Comparison of ENCODE assay signal across 17 cellular contexts in genomic region chr1:38772026-38772425, GRCh38.
DNase-seq lines count a peak whose midpoint lies in the region; ATAC-seq and TF ChIP-seq lines count a peak whose summit lies in the region.
"Had no signal": no experiment of that assay in that cellular context is flagged by ENCODE, and none has a peak within 500 bp of the region (broad histone marks: within the 10 kb centered on the region; RNA-seq: fewer than 3 reads in every experiment).

No MANE protein-coding gene starts in this region.

- H3K14ac ChIP-seq in IMR-90 (replicated peaks; ENCODE audit: low read depth, low read length) (no peak overlapping the region), neuronal stem cell (ENCODE audit: low read length) (no peak overlapping the region)

- no peak overlapping the region for H3K4me3 Mint-ChIP-seq in endodermal cell
- H3K4me3 Mint-ChIP-seq: CD4-positive, alpha-beta memory T cell had no signal

- POLR2A ChIA-PET in IMR-90 (lab: Charles Lee; ENCODE audit: unreplicated experiment) (no interaction called here), OCI-LY7 (lab: Charles Lee) (no interaction called here)

- H3K4me2 ChIP-seq in BLaER1 treated with 17β-estradiol and CSF1 and Interleukin-3, amounts not matched to agents 10 nM and 100 nM = peak overlapping the region in 8 of 11 experiments; percentile 24 to 58 (median 38); a peak in 9 of 22 replicates
- H3K4me2 ChIP-seq in IMR-90 (ENCODE audit: low read depth, low read length) (no peak overlapping the region), neuronal stem cell (ENCODE audit: insufficient read depth, low read length, poor library complexity, severe bottlenecking) (no peak overlapping the region), OCI-LY7 (ENCODE audit: low read length) (no peak overlapping the region)

- H2AFZ ChIP-seq in IMR-90 (replicated peaks; ENCODE audit: low read length, poor library complexity) = no peak overlapping the region
- H2AFZ ChIP-seq in neuronal stem cell (ENCODE audit: low read length) = no peak overlapping the region
- H2AFZ ChIP-seq in OCI-LY7 (ENCODE audit: low read length) = no peak overlapping the region

- no peak overlapping the region for H2BK12ac ChIP-seq in neuronal stem cell (ENCODE audit: low read length)

- in situ Hi-C loops in IMR-90 (cut with MboI; ENCODE audit: low sequenced_read_pairs) = no loop called here

- H2BK15ac ChIP-seq in IMR-90 (ENCODE audit: low read depth, low read length) (no peak overlapping the region), neuronal stem cell (ENCODE audit: low read length) (peak overlapping the region; percentile 94)

- no peak overlapping the region for H4K5ac ChIP-seq in IMR-90 (ENCODE audit: low read depth, low read length)

- H3K18ac ChIP-seq in IMR-90 (ENCODE audit: low read depth, low read length) (no peak overlapping the region), neuronal stem cell (ENCODE audit: low read length) (peak overlapping the region; percentile 72)

- H3K9me1 ChIP-seq in IMR-90 (ENCODE audit: insufficient read depth, low read length) = no peaks in the 10 kb centered on the region

- no peak overlapping the region for H2BK20ac ChIP-seq in IMR-90 (ENCODE audit: low read depth, low read length)

- no peaks in the 10 kb centered on the region for H3K27me3 ChIP-seq in BLaER1 treated with 17β-estradiol and CSF1 and Interleukin-3, amounts not matched to agents 10 nM and 100 nM
- H3K27me3 ChIP-seq in IMR-90 (ENCODE audit: control insufficient read depth, insufficient read depth, low read length) = peaks cover 2% of the 10 kb centered on the region; the same call in 1 of the 2 replicates
- peaks cover 43% of the 10 kb centered on the region for H3K27me3 ChIP-seq in endodermal cell (ENCODE audit: control insufficient read depth, insufficient read depth, low read length, poor library complexity, severe bottlenecking)
- H3K27me3 ChIP-seq in neuronal stem cell (ENCODE audit: control insufficient read depth in 3 of 3, insufficient read depth in 3 of 3, low read depth in 1 of 3, low read length in 3 of 3) = peaks cover 0 to 15% (median 0%) of the 10 kb centered on the region in 3 experiments

- H3K36me3 ChIP-seq in BLaER1 treated with 17β-estradiol and CSF1 and Interleukin-3, amounts not matched to agents 10 nM and 100 nM = no peaks in the 10 kb centered on the region
- H3K36me3 ChIP-seq in IMR-90 (ENCODE audit: control insufficient read depth, insufficient read depth, low read length) (no peaks in the 10 kb centered on the region), endodermal cell (ENCODE audit: control insufficient read depth, insufficient read depth, low read length) (no peaks in the 10 kb centered on the region), neuronal stem cell (replicated peaks in 1 of 2; ENCODE audit: control insufficient read depth in 2 of 2, insufficient read depth in 2 of 2, low read length in 2 of 2) (no peaks in the 10 kb centered on the region), OCI-LY7 (ENCODE audit: insufficient read depth, low read length) (no peaks in the 10 kb centered on the region)

- no peak overlapping the region for H2BK5ac ChIP-seq in IMR-90 (ENCODE audit: low read depth, low read length, poor library complexity, severe bottlenecking)
- H2BK5ac ChIP-seq in neuronal stem cell (ENCODE audit: low read length) = no peak overlapping the region

- no peak for ATAC-seq in IMR-90 (ENCODE audit: low read depth)
- ATAC-seq: GM12878, HepG2 had no signal

- H3K79me1 ChIP-seq in IMR-90 (ENCODE audit: low read depth in 1 of 2, low read length in 2 of 2) (no peaks in the 10 kb centered on the region), neuronal stem cell (ENCODE audit: low read depth, low read length) (no peaks in the 10 kb centered on the region)

- no peak for TF ChIP-seq CTCF in IMR-90 (conservative IDR thresholded peaks at IDR 0.05; ENCODE audit: low read depth, low read length)
- no peak for TF ChIP-seq CTCF in endodermal cell (conservative IDR thresholded peaks at IDR 0.05)
- no peak for TF ChIP-seq CTCF in OCI-LY7 (conservative IDR thresholded peaks at IDR 0.05; ENCODE audit: low read length)

- H3K4me1 ChIP-seq in BLaER1 treated with 17β-estradiol and CSF1 and Interleukin-3, amounts not matched to agents 10 nM and 100 nM = peaks cover 7 to 51% (median 45%) of the 10 kb centered on the region in 10 experiments; a peak in 18 of 20 replicates
- H3K4me1 ChIP-seq in IMR-90 (ENCODE audit: control insufficient read depth, insufficient read depth, low read length) (no peaks in the 10 kb centered on the region), endodermal cell (ENCODE audit: control insufficient read depth, insufficient read depth, low read length) (peaks cover 5% of the 10 kb centered on the region), neuronal stem cell (ENCODE audit: control insufficient read depth in 2 of 2, insufficient read depth in 1 of 2, low read depth in 1 of 2, low read length in 2 of 2) (peaks cover 0 to 4% of the 10 kb centered on the region in 2 donors), OCI-LY7 (ENCODE audit: insufficient read depth, low read length, poor library complexity, severe bottlenecking) (no peaks in the 10 kb centered on the region)

- H3K9me3 Mint-ChIP-seq in endodermal cell = peaks cover 4% of the 10 kb centered on the region

- peaks cover 7% of the 10 kb centered on the region for H3K4me1 Mint-ChIP-seq in endodermal cell
- H3K4me1 Mint-ChIP-seq: CD4-positive, alpha-beta memory T cell had no signal

- no peak overlapping the region for H3K4me3 ChIP-seq in BLaER1 treated with 17β-estradiol and CSF1 and Interleukin-3, amounts not matched to agents 10 nM and 100 nM
- H3K4me3 ChIP-seq in IMR-90 (ENCODE audit: insufficient read depth, low read depth, low read length) (no peak overlapping the region), endodermal cell (ENCODE audit: low read length) (no peak overlapping the region), neuronal stem cell (ENCODE audit: low read length in 2 of 2) (no peak overlapping the region), OCI-LY7 (ENCODE audit: low read depth, low read length, poor library complexity, severe bottlenecking) (no peak overlapping the region)
- H3K4me3 ChIP-seq: GM12878 had no signal

- no peak overlapping the region for H4K8ac ChIP-seq in IMR-90 (ENCODE audit: low read depth in 2 of 2, low read length in 2 of 2)
- no peak overlapping the region for H4K8ac ChIP-seq in neuronal stem cell (ENCODE audit: low read depth, low read length)

- H3K27me3 Mint-ChIP-seq in endodermal cell (ENCODE audit: insufficient read depth) = peaks cover 61% of the 10 kb centered on the region

- no peak for TF ChIP-seq RAD21 in IMR-90 (IDR thresholded peaks at IDR 0.05; ENCODE audit: low read length)

- H3K56ac ChIP-seq in IMR-90 (ENCODE audit: extremely low read depth, insufficient read depth, low read length) = no peak overlapping the region

- H3K36me3 Mint-ChIP-seq in endodermal cell (ENCODE audit: low read depth) = no peaks in the 10 kb centered on the region
- H3K36me3 Mint-ChIP-seq: CD4-positive, alpha-beta memory T cell had no signal

- no peak overlapping the region for H3K23ac ChIP-seq in IMR-90 (ENCODE audit: low read depth, low read length)
- H3K23ac ChIP-seq in neuronal stem cell (ENCODE audit: low read depth, low read length, poor library complexity) = no peak overlapping the region

- no peaks in the 10 kb centered on the region for H3K79me2 ChIP-seq in OCI-LY7 (ENCODE audit: insufficient read depth, low read depth, low read length)

- H4K91ac ChIP-seq in IMR-90 (ENCODE audit: insufficient read depth, low read depth, low read length) (no peak overlapping the region), neuronal stem cell (ENCODE audit: low read depth, low read length, poor library complexity) (no peak overlapping the region)

- H3K9me3 ChIP-seq in BLaER1 treated with 17β-estradiol and CSF1 and Interleukin-3, amounts not matched to agents 10 nM and 100 nM (replicated peaks in 1 of 11) = peaks cover 0 to 12% (median 7%) of the 10 kb centered on the region in 11 experiments; a peak in 9 of 22 replicates
- no peaks in the 10 kb centered on the region for H3K9me3 ChIP-seq in IMR-90 (ENCODE audit: control insufficient read depth, insufficient read depth, low read length)
- no peaks in the 10 kb centered on the region for H3K9me3 ChIP-seq in endodermal cell (ENCODE audit: control insufficient read depth, low read length)
- H3K9me3 ChIP-seq in neuronal stem cell (replicated peaks in 1 of 2; ENCODE audit: control insufficient read depth in 2 of 2, insufficient read depth in 1 of 2, low read depth in 1 of 2, low read length in 2 of 2) = no peaks in the 10 kb centered on the region
- H3K9me3 ChIP-seq in OCI-LY7 (ENCODE audit: low read length) = no peaks in the 10 kb centered on the region

- no CpG with 5 or more reads among the region's 4 CpGs for WGBS in IMR-90 (ENCODE audit: extremely low coverage in 2 of 2, insufficient read length in 1 of 2), 2 experiments
- WGBS in endodermal cell (ENCODE audit: insufficient coverage in 1 of 2, insufficient read length in 1 of 2), 2 experiments = 60 to 64% methylated on average over 3 to 4 of the region's 4 CpGs
- no CpG with 5 or more reads among the region's 4 CpGs for WGBS in neuronal stem cell (ENCODE audit: extremely low coverage in 2 of 2, insufficient read length in 2 of 2, insufficient replicate concordance in 1 of 2), 2 donors

- CTCF ChIA-PET in IMR-90 (lab: Yijun Ruan, JAX) = no interaction called here
- CTCF ChIA-PET in OCI-LY7 (lab: Charles Lee; ENCODE audit: unreplicated experiment) = no interaction called here

- H2BK120ac ChIP-seq in IMR-90 (ENCODE audit: low read depth, low read length) (no peak overlapping the region), neuronal stem cell (ENCODE audit: low read depth, low read length) (no peak overlapping the region)

- BruUV-seq in IMR-90 (replicated peaks; lab: Mats Ljungman, UMichigan) (no TSS peak), OCI-LY7 (replicated peaks; lab: Mats Ljungman, UMichigan) (no TSS peak)

- H3K27ac ChIP-seq in BLaER1 treated with 17β-estradiol and CSF1 and Interleukin-3, amounts not matched to agents 10 nM and 100 nM = no peak overlapping the region
- no peak overlapping the region for H3K27ac ChIP-seq in IMR-90 (ENCODE audit: insufficient read depth, low read length)
- H3K27ac ChIP-seq in endodermal cell (ENCODE audit: low read depth, low read length) = no peak overlapping the region
- no peak overlapping the region for H3K27ac ChIP-seq in neuronal stem cell (replicated peaks; ENCODE audit: low read length)
- H3K27ac ChIP-seq in OCI-LY7 (ENCODE audit: low read depth, low read length, poor library complexity, severe bottlenecking) = no peak overlapping the region
- H3K27ac ChIP-seq: C4-2B had no signal

- DNase-seq in IMR-90 = no peak
- DNase-seq in endodermal cell = peak; percentile 69
- no peak for DNase-seq in neuronal stem cell (ENCODE audit: low spot score)
- DNase-seq in OCI-LY7 (ENCODE audit: low spot score) = no peak
- DNase-seq in superior temporal gyrus (ENCODE audit: extremely low spot score) = no peak
- no peak for DNase-seq in DMS153 (lab: John Stamatoyannopoulos, UW)
- DNase-seq: 8988T; CD4-positive, alpha-beta memory T cell; COR-L47; DMS53; GOT3; HCEC 1CT; Karpas-422 had no signal

- dilution Hi-C loops in IMR-90 (cut with HindIII; ENCODE audit: low sequenced_read_pairs, unreplicated experiment) = no loop called here

- H3K4ac ChIP-seq in IMR-90 (ENCODE audit: low read depth, low read length) (no peak overlapping the region), neuronal stem cell (ENCODE audit: low read length) (no peak overlapping the region)

- no peaks in the 10 kb centered on the region for H4K20me1 ChIP-seq in BLaER1 treated with 17β-estradiol and CSF1 and Interleukin-3, amounts not matched to agents 10 nM and 100 nM
- no peaks in the 10 kb centered on the region for H4K20me1 ChIP-seq in IMR-90 (ENCODE audit: insufficient read depth, low read length)
- no peaks in the 10 kb centered on the region for H4K20me1 ChIP-seq in OCI-LY7 (ENCODE audit: insufficient read depth, low read length)

- intact Hi-C loops in IMR-90 (cut with micrococcal nuclease) = no loop called here
- intact Hi-C loops in OCI-LY7 (cut with micrococcal nuclease; ENCODE audit: unreplicated experiment) = no loop called here

- peak overlapping the region; percentile 72 for H2AK9ac ChIP-seq in IMR-90 (replicated peaks; ENCODE audit: low read depth, low read length, poor library complexity)

- H3K9me2 ChIP-seq in OCI-LY7 (ENCODE audit: insufficient read depth, low read length) = no peaks in the 10 kb centered on the region

- no peak overlapping the region for H3K27ac Mint-ChIP-seq in endodermal cell

- no peak for TF ChIP-seq POLR2A in IMR-90 (IDR thresholded peaks at IDR 0.05; ENCODE audit: low read depth, low read length)

- no peak overlapping the region; a peak in 1 of 22 replicates for H3K9ac ChIP-seq in BLaER1 treated with 17β-estradiol and CSF1 and Interleukin-3, amounts not matched to agents 10 nM and 100 nM
- H3K9ac ChIP-seq in IMR-90 (ENCODE audit: low read depth, low read length) (no peak overlapping the region), endodermal cell (ENCODE audit: extremely low read depth, low read length, poor library complexity, severe bottlenecking) (no peak overlapping the region), neuronal stem cell (ENCODE audit: low read depth, low read length, poor library complexity) (no peak overlapping the region)

- H2AK5ac ChIP-seq in IMR-90 (ENCODE audit: low read depth, low read length) = no peak overlapping the region
- no peak overlapping the region for H2AK5ac ChIP-seq in neuronal stem cell (ENCODE audit: low read depth, low read length)

Comparison
In these comparisons a context has a peak if more than half of its experiments do, and no peak if none do; other contexts are left out.
1. H3K4me2 ChIP-seq: peak in BLaER1 treated with 17β-estradiol and CSF1 and Interleukin-3, amounts not matched to agents 10 nM and 100 nM (8 of 11); none in IMR-90 (single experiment), neuronal stem cell (single experiment) and OCI-LY7 (single experiment).